16 cellular contexts compared by ENCODE assay signal in the genomic region with DNA sequence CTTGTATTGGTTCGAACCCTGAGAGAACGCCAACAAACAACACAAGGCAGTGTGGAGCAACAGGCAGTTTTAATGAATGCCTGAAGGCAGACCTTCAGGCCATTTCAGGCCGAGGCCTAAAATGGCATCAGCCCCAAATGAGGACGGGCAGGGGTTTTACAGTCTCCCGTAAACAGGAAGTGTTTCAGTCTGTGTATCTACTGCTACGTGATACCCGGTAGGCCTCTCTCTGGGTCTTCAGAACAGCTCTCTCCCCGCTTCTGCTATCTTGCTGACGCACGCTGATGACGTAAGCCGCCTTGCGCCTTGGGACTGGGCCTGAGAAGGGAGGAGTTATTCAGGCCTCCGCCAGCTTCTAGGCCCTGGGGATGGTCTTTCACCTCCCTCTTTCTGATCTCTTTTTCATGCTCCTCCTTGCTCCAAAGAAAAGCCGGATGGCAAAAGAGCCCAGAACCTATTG.
A peak's percentile ranks its signal among the peaks of the same experiment; 100 is the strongest.
DNase-seq lines count a peak whose midpoint lies in the region; ATAC-seq and TF ChIP-seq lines count a peak whose summit lies in the region.
"Had no signal": no experiment of that assay in that cellular context is flagged by ENCODE, and none has a peak within 500 bp of the region (broad histone marks: within the 10 kb centered on the region; RNA-seq: fewer than 3 reads in every experiment).

No MANE protein-coding gene starts in this region.

- H3K4me3 ChIP-seq in astrocyte of the spinal cord (ENCODE audit: low read depth, low read length) = peak overlapping the region; percentile 18
- H3K4me3 ChIP-seq in lower leg skin (ENCODE audit: low read depth, poor library complexity, severe bottlenecking) = no peak overlapping the region

- intact Hi-C loops in activated naive CD4-positive, alpha-beta T cell treated with anti-CD3 and anti-CD28 coated beads for 36 hours (cut with micrococcal nuclease) = no loop called here
- intact Hi-C loops in lower leg skin (cut with DNase I; ENCODE audit: low total_unique reads) = no loop called here

- no peak overlapping the region for H3K56ac ChIP-seq in H9 (ENCODE audit: insufficient read length, low read depth, low read length)

- no peak overlapping the region for H3K27ac ChIP-seq in H9 (ENCODE audit: insufficient read length, low read depth, low read length)

- no peak overlapping the region for H3T11ph ChIP-seq in H9 (ENCODE audit: low read length)

- no peaks in the 10 kb centered on the region for H3K23me2 ChIP-seq in H9 (ENCODE audit: insufficient read length, low read depth, low read length, poor library complexity, severe bottlenecking)

- H2BK12ac ChIP-seq in H9 (ENCODE audit: insufficient read length, low read depth, low read length) = no peak overlapping the region

- no peaks in the 10 kb centered on the region for H3K27me3 Mint-ChIP-seq in H9 (ENCODE audit: low read depth)
- H3K27me3 Mint-ChIP-seq in nephron progenitor cell (ENCODE audit: low read depth, poor library complexity) = no peaks in the 10 kb centered on the region
- no peaks in the 10 kb centered on the region for H3K27me3 Mint-ChIP-seq in activated naive CD4-positive, alpha-beta T cell treated with anti-CD3 and anti-CD28 coated beads for 36 hours (ENCODE audit: low read depth)

- H2AFZ ChIP-seq in H9 (ENCODE audit: low read length) = no peak overlapping the region

- DNase-seq in H9 (peak; percentile 33), NCI-H345 (lab: John Stamatoyannopoulos, UW) (peak; percentile 91), astrocyte of the spinal cord (ENCODE audit: low read depth, low spot score) (peak; percentile 49), nephron progenitor cell (no peak), lower leg skin (ENCODE audit: low spot score in 2 of 2) (no peak)
- DNase-seq in activated naive CD4-positive, alpha-beta T cell treated with anti-CD3 and anti-CD28 coated beads for 36 hours = no peak
- DNase-seq: activated CD8-positive, alpha-beta memory T cell treated with anti-CD3 and anti-CD28 coated beads for 24 hours; activated gamma-delta T cell; head of caudate nucleus; left colon; NCI-H524 treated with DMSO at 0.1 percent for 48 hours had no signal

- H4K8ac ChIP-seq in H9 (replicated peaks; ENCODE audit: insufficient read length, low read depth, low read length) = no peak overlapping the region

- no peak for ATAC-seq in GM18870 (IDR thresholded peaks at IDR 0.05; ENCODE audit: unreplicated experiment)
- ATAC-seq in GM18861 (IDR thresholded peaks at IDR 0.05; ENCODE audit: unreplicated experiment) = no peak
- ATAC-seq: HCT116, left colon had no signal

- H3K9me3 Mint-ChIP-seq in H9 = peaks cover 3% of the 10 kb centered on the region in 2 experiments; a peak in 2 of 5 replicates
- peaks cover 32% of the 10 kb centered on the region for H3K9me3 Mint-ChIP-seq in nephron progenitor cell
- no peaks in the 10 kb centered on the region for H3K9me3 Mint-ChIP-seq in activated naive CD4-positive, alpha-beta T cell treated with anti-CD3 and anti-CD28 coated beads for 36 hours
- H3K9me3 Mint-ChIP-seq: brain, nephron had no signal

- peaks cover 0 to 6% (median 0%) of the 10 kb centered on the region in 3 experiments; a peak in 2 of 7 replicates for H3K36me3 Mint-ChIP-seq in H9 (ENCODE audit: insufficient read depth in 1 of 3, low read depth in 3 of 3)
- peaks cover 34% of the 10 kb centered on the region for H3K36me3 Mint-ChIP-seq in nephron progenitor cell (ENCODE audit: low read depth)
- H3K36me3 Mint-ChIP-seq in activated naive CD4-positive, alpha-beta T cell treated with anti-CD3 and anti-CD28 coated beads for 36 hours (ENCODE audit: low read depth) = no peaks in the 10 kb centered on the region
- H3K36me3 Mint-ChIP-seq: brain had no signal

- no peaks in the 10 kb centered on the region for H3K79me1 ChIP-seq in H9 (ENCODE audit: insufficient read depth, low read depth, low read length, poor library complexity, severe bottlenecking)

- CTCF ChIA-PET in activated naive CD4-positive, alpha-beta T cell treated with anti-CD3 and anti-CD28 coated beads for 36 hours (lab: Charles Lee) = interaction anchor here (0.5 to 1.7 kb wide), 3 partner anchors 11 to 558 kb away, joined by 3 to 6 read pairs (median 3); no protein-coding TSS in a partner anchor

- H3K4ac ChIP-seq in H9 (ENCODE audit: low read depth, low read length) = no peak overlapping the region

- H3K27ac Mint-ChIP-seq in H9 (peak overlapping the region in 1 of 3 experiments; percentile 44; a peak in 2 of 7 replicates), nephron progenitor cell (peak overlapping the region; percentile 57)
- H3K27ac Mint-ChIP-seq in activated naive CD4-positive, alpha-beta T cell treated with anti-CD3 and anti-CD28 coated beads for 36 hours = no peak overlapping the region
- H3K27ac Mint-ChIP-seq: brain, nephron had no signal

- no peak overlapping the region for H3K9ac ChIP-seq in H9 (ENCODE audit: extremely low read depth, insufficient read length, low read length)

- H2BK5ac ChIP-seq in H9 (ENCODE audit: insufficient read length, low read length) = no peak overlapping the region

- no peak overlapping the region for H2BK20ac ChIP-seq in H9 (ENCODE audit: low read depth, low read length, poor library complexity, severe bottlenecking)

- in situ Hi-C loops in astrocyte of the spinal cord (cut with HindIII; ENCODE audit: low sequenced_read_pairs) = no loop called here

- no peak overlapping the region for H3K18ac ChIP-seq in H9 (ENCODE audit: insufficient read length, low read depth, low read length)

- H3K9me3 ChIP-seq in H9 (ENCODE audit: control insufficient read depth, low read depth, low read length) = no peaks in the 10 kb centered on the region

- no peak overlapping the region for H3K4me2 ChIP-seq in H9 (ENCODE audit: insufficient read depth, insufficient read length, low read length)

- H3K14ac ChIP-seq in H9 (ENCODE audit: insufficient read depth, low read length) = no peak overlapping the region

- H3K4me3 Mint-ChIP-seq in H9 = no peak overlapping the region
- H3K4me3 Mint-ChIP-seq in nephron progenitor cell = no peak overlapping the region
- H3K4me3 Mint-ChIP-seq in activated naive CD4-positive, alpha-beta T cell treated with anti-CD3 and anti-CD28 coated beads for 36 hours = no peak overlapping the region
- H3K4me3 Mint-ChIP-seq: brain, nephron had no signal

- no peaks in the 10 kb centered on the region for H3K27me3 ChIP-seq in H9 (ENCODE audit: insufficient read depth, low read length)

- H4K20me1 ChIP-seq in H9 (ENCODE audit: control insufficient read depth, insufficient read depth, insufficient read length) = no peaks in the 10 kb centered on the region

- WGBS in H9 (ENCODE audit: extremely low coverage, insufficient read length, low lambda C conversion rate) = no CpG with 5 or more reads among the region's 15 CpGs
- 89 to 96% methylated on average over 15 of the region's 15 CpGs for WGBS in lower leg skin, 2 donors

- no peak overlapping the region for H2BK120ac ChIP-seq in H9 (ENCODE audit: low read depth, low read length, poor library complexity, severe bottlenecking)

- H3K4me1 Mint-ChIP-seq in H9 (peaks cover 24 to 32% of the 10 kb centered on the region in 2 experiments), nephron progenitor cell (peaks cover 49% of the 10 kb centered on the region)
- H3K4me1 Mint-ChIP-seq in activated naive CD4-positive, alpha-beta T cell treated with anti-CD3 and anti-CD28 coated beads for 36 hours (ENCODE audit: low read depth) = no peaks in the 10 kb centered on the region

- TF ChIP-seq POLR2A in lower leg skin (IDR thresholded peaks at IDR 0.05) = no peak

- no peaks in the 10 kb centered on the region for H3K4me1 ChIP-seq in H9 (ENCODE audit: insufficient read depth, low read length)

- no peaks in the 10 kb centered on the region for H3K79me2 ChIP-seq in H9 (ENCODE audit: insufficient read depth, low read length)

- no peak overlapping the region for H2AK5ac ChIP-seq in H9 (ENCODE audit: insufficient read length, low read length)

- H4K5ac ChIP-seq in H9 (ENCODE audit: insufficient read length, low read depth, low read length) = peak overlapping the region; percentile 27

- TF ChIP-seq CTCF in H9 (conservative IDR thresholded peaks at IDR 0.05) (no peak), astrocyte of the spinal cord (IDR thresholded peaks at IDR 0.05; ENCODE audit: low read depth, low read length) (no peak), nephron progenitor cell (IDR thresholded peaks at IDR 0.05) (no peak), lower leg skin (IDR thresholded peaks at IDR 0.05) (no peak)

- H2BK15ac ChIP-seq in H9 (ENCODE audit: low read depth, low read length) = no peak overlapping the region

- no peak overlapping the region for H3K23ac ChIP-seq in H9 (ENCODE audit: insufficient read length, low read depth, low read length)

- H4K91ac ChIP-seq in H9 (ENCODE audit: insufficient read length, low read depth, low read length) = no peak overlapping the region

Comparison
In these comparisons a context has a peak if more than half of its experiments do, and no peak if none do; other contexts are left out.
1. DNase-seq: peak in H9 (single experiment), NCI-H345 (single experiment) and astrocyte of the spinal cord (single experiment); none in nephron progenitor cell (single experiment), activated naive CD4-positive, alpha-beta T cell treated with anti-CD3 and anti-CD28 coated beads for 36 hours (single experiment) and lower leg skin (0 of 2).